8 cellular contexts compared by ENCODE assay signal in the genomic region with DNA sequence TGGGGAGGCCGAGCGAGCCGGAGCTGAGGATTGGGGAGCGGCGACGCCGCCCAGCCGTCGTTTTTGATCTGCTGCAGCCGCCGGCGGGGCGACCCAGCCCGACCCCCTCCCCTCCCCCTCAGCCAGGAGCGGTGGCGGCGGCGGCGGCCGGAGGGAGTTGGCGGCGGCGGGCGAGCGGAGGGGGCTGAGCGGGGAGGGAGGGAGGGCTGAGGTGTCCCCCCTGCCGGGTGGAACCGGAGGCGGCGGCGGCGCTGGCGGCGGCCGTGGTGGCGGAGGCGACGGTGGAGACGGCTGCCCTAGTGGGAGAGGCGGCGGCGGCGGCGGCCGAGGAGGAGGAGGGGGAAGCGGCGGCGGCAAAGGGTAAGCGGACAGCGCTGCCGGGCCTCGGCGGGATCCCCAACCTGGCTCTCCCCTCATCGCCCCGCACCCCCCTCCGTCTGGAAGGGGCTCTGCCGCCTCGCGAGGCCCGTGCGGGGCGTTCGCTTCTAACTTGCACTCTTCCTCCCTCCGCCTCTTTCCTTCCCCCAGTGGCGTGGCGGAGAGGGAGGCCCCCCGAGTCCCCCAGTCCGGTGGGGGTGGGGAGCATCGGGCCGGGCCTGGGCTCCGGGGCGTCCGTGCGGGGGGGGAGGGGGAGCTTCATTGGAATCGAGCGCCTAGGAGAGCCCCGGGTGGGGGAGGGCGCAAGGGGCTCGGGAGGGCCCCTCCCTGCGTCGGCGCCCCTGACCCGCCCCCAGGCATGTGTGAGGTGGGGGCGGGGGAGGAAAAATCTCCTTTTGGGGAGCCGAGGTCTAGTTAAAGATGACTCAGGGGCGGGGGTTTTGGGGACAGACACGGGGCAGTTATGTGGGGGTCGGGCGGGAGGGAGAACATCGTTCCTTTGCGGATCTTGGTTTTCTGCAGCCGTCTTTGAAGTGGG. TPM values are rescaled to one million over a fixed set of nuclear protein-coding genes. Genes with fewer than 3 reads are reported as not detected.
DNase-seq lines count a peak whose midpoint lies in the region; ATAC-seq and TF ChIP-seq lines count a peak whose summit lies in the region.

A gene with protein sequence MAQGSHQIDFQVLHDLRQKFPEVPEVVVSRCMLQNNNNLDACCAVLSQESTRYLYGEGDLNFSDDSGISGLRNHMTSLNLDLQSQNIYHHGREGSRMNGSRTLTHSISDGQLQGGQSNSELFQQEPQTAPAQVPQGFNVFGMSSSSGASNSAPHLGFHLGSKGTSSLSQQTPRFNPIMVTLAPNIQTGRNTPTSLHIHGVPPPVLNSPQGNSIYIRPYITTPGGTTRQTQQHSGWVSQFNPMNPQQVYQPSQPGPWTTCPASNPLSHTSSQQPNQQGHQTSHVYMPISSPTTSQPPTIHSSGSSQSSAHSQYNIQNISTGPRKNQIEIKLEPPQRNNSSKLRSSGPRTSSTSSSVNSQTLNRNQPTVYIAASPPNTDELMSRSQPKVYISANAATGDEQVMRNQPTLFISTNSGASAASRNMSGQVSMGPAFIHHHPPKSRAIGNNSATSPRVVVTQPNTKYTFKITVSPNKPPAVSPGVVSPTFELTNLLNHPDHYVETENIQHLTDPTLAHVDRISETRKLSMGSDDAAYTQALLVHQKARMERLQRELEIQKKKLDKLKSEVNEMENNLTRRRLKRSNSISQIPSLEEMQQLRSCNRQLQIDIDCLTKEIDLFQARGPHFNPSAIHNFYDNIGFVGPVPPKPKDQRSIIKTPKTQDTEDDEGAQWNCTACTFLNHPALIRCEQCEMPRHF (plus strand): TSS at position 57 of the 916 bp plus-strand sequence. CDS start 52,286 bp downstream, outside the sequence.

- peaks cover 55% of the 10 kb centered on the region for H3K4me1 Mint-ChIP-seq in activated naive CD8-positive, alpha-beta T cell treated with anti-CD3 and anti-CD28 coated beads, Interleukin-2, amount 50 U/mL, for 24 hours

- under 1% methylated on average over 86 of the region's 92 CpGs for WGBS in right cardiac atrium

- DNase-seq in AG04449 (ENCODE audit: low read depth, low spot score), result no peak
- peak; percentile 46 to 88 (median 59) for DNase-seq in T-helper 1 cell
- DNase-seq in activated naive CD8-positive, alpha-beta T cell treated with anti-CD3 and anti-CD28 coated beads, Interleukin-2, amount 50 U/mL, for 24 hours, result peak; percentile 81
- DNase-seq in right cardiac atrium, result peak; percentile 51 to 80 (median 77)
- no peak for DNase-seq in retinal pigment epithelial cell (ENCODE audit: low read depth)
- DNase-seq in T1000 (lab: John Stamatoyannopoulos, UW), result no peak

- POLR2A ChIA-PET in AG04449 (lab: Yijun Ruan, JAX), result interaction anchor here (0.7 to 1.4 kb wide), 2 partner anchors 32 to 285 kb away, joined by 3 read pairs; no protein-coding TSS in a partner anchor

- no peaks in the 10 kb centered on the region for H3K4me1 ChIP-seq in right cardiac atrium (ENCODE audit: control insufficient read depth, insufficient read depth, low read length)

- H3K4me3 Mint-ChIP-seq in activated naive CD8-positive, alpha-beta T cell treated with anti-CD3 and anti-CD28 coated beads, Interleukin-2, amount 50 U/mL, for 24 hours, result peak within 1 kb of the TSS; percentile 97

- H3K9me3 ChIP-seq in right cardiac atrium (ENCODE audit: control insufficient read depth, low read length), result no peaks in the 10 kb centered on the region

- H3K36me3 Mint-ChIP-seq in activated naive CD8-positive, alpha-beta T cell treated with anti-CD3 and anti-CD28 coated beads, Interleukin-2, amount 50 U/mL, for 24 hours (ENCODE audit: low read depth), result peaks cover 13% of the 10 kb centered on the region

- H3K27ac ChIP-seq in right cardiac atrium (ENCODE audit: low read length), result peak within 1 kb of the TSS; percentile 94

- no peak for TF ChIP-seq CTCF in AG04449 (IDR thresholded peaks at IDR 0.05; ENCODE audit: insufficient read depth, low read length, missing control alignments)
- no peak for TF ChIP-seq CTCF in retinal pigment epithelial cell (conservative IDR thresholded peaks at IDR 0.05; ENCODE audit: low read depth, low read length)

- CTCF ChIA-PET in AG04449 (lab: Yijun Ruan, JAX), result no interaction called here

- no peaks in the 10 kb centered on the region for H3K9me3 Mint-ChIP-seq in activated naive CD8-positive, alpha-beta T cell treated with anti-CD3 and anti-CD28 coated beads, Interleukin-2, amount 50 U/mL, for 24 hours

- intact Hi-C loops in right cardiac atrium (cut with DNase I), result loop anchor here in 1 of 4 donors (10.0 kb wide), 1 partner anchor 233 kb away; no protein-coding TSS in a partner anchor

- peak; percentile 30 for ATAC-seq in GM19324 (IDR thresholded peaks at IDR 0.05; ENCODE audit: low FRiP score, unreplicated experiment)
- ATAC-seq in HG03460 (IDR thresholded peaks at IDR 0.05; ENCODE audit: unreplicated experiment), result peak; percentile 23
- peak; percentile 53 for ATAC-seq in activated naive CD8-positive, alpha-beta T cell treated with anti-CD3 and anti-CD28 coated beads, Interleukin-2, amount 50 U/mL, for 24 hours
- peak; percentile 79 to 87 for ATAC-seq in right cardiac atrium

- H3K27ac Mint-ChIP-seq in activated naive CD8-positive, alpha-beta T cell treated with anti-CD3 and anti-CD28 coated beads, Interleukin-2, amount 50 U/mL, for 24 hours, result peak within 1 kb of the TSS; percentile 98

- no peaks in the 10 kb centered on the region for H3K27me3 ChIP-seq in right cardiac atrium (ENCODE audit: control insufficient read depth, insufficient read depth)

- peak within 1 kb of the TSS; percentile 77 for H3K4me3 ChIP-seq in AG04449 (ENCODE audit: low read depth, low read length)
- H3K4me3 ChIP-seq in right cardiac atrium (ENCODE audit: low read length), result peak within 1 kb of the TSS; percentile 95
- H3K4me3 ChIP-seq in retinal pigment epithelial cell (ENCODE audit: low read length), result peak within 1 kb of the TSS; percentile 87

- no peaks in the 10 kb centered on the region for H3K27me3 Mint-ChIP-seq in activated naive CD8-positive, alpha-beta T cell treated with anti-CD3 and anti-CD28 coated beads, Interleukin-2, amount 50 U/mL, for 24 hours

RNA-seq across cellular contexts. Expression of the gene that starts here (rescaled TPM):
- total RNA-seq in right cardiac atrium, result 10 to 100 TPM; 62.7 to 73.9 (median 66.5) TPM
- 27.8 TPM for polyA plus RNA-seq in right cardiac atrium

Comparison
In these comparisons a context has a peak if more than half of its experiments do, and no peak if none do; other contexts are left out.
1. DNase-seq: peak in T-helper 1 cell (5 of 5), activated naive CD8-positive, alpha-beta T cell treated with anti-CD3 and anti-CD28 coated beads, Interleukin-2, amount 50 U/mL, for 24 hours (single experiment) and right cardiac atrium (3 of 3); none in AG04449 (single experiment), retinal pigment epithelial cell (single experiment) and T1000 (single experiment).
2. ATAC-seq: peak in every context shown above with its lines; median percentile 83 in right cardiac atrium; 53 in activated naive CD8-positive, alpha-beta T cell treated with anti-CD3 and anti-CD28 coated beads, Interleukin-2, amount 50 U/mL, for 24 hours; 30 in GM19324; 23 in HG03460.
3. Peak in every context shown above with its lines, with median percentiles within 50 percentile points of each other: H3K4me3 ChIP-seq.